11 cellular contexts compared by ENCODE assay signal in the genomic region with DNA sequence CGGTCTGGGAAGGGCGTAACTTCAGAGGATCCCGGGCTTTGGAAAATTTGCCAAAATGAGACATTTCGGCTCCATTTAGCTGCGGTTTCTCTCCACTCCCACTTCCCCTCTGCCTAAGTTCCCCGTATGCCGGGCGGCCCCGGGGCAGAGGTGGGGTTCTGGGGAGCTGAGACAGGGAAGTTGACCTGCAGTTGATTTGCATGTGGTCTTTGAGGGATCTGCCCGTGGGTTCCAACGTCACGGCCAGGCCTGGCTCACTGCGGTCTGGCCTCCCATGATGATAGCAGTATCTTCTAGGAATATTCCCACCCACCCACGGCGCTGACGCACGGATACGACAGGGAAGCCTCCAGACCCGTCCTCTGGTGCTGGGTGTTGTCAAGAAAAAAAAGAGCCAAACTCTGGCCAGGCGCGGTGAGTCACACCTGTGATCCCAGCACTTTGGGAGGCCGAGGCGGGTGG. TPM values are rescaled to one million over a fixed set of nuclear protein-coding genes. Genes with fewer than 3 reads are reported as not detected.
DNase-seq lines count a peak whose midpoint lies in the region; FAIRE-seq and TF ChIP-seq lines count a peak whose summit lies in the region.
"Had no signal": no experiment of that assay in that cellular context is flagged by ENCODE, and none has a peak within 500 bp of the region (broad histone marks: within the 10 kb centered on the region; RNA-seq: fewer than 3 reads in every experiment).

No MANE protein-coding gene starts in this region.

- H3K79me2 ChIP-seq in osteoblast (ENCODE audit: insufficient read depth, low read length), result no peaks in the 10 kb centered on the region

- TF ChIP-seq CTCF in Peyer's patch (IDR thresholded peaks at IDR 0.05) (no peak), kidney (IDR thresholded peaks at IDR 0.05; ENCODE audit: borderline replicate concordance, extremely low read depth, insufficient read depth) (no peak), osteoblast (IDR thresholded peaks at IDR 0.05; ENCODE audit: extremely low read depth, low read depth, low read length) (no peak)

- H3K27ac ChIP-seq in Peyer's patch (no peak overlapping the region), kidney (ENCODE audit: low read depth in 2 of 2, low read length in 2 of 2) (no peak overlapping the region), osteoblast (ENCODE audit: low read depth, low read length) (no peak overlapping the region)

- H3K4me1 ChIP-seq in Peyer's patch (no peaks in the 10 kb centered on the region), kidney (ENCODE audit: control insufficient read depth in 1 of 2, insufficient read depth in 1 of 2, low read depth in 1 of 2, low read length in 2 of 2) (no peaks in the 10 kb centered on the region), osteoblast (ENCODE audit: insufficient read depth, low read length) (no peaks in the 10 kb centered on the region)

- H3K27me3 ChIP-seq in Peyer's patch, result no peaks in the 10 kb centered on the region
- no peaks in the 10 kb centered on the region for H3K27me3 ChIP-seq in osteoblast (ENCODE audit: insufficient read depth, low read length)

- H2AFZ ChIP-seq in osteoblast (ENCODE audit: low read length), result no peak overlapping the region

- H3K9ac ChIP-seq in kidney (ENCODE audit: low read length in 2 of 2), result no peak overlapping the region

- H3K9me3 ChIP-seq in Peyer's patch (no peaks in the 10 kb centered on the region), kidney (ENCODE audit: control insufficient read depth in 1 of 2, low read length in 2 of 2) (no peaks in the 10 kb centered on the region), osteoblast (ENCODE audit: low read depth, low read length) (no peaks in the 10 kb centered on the region)

- H3K4me2 ChIP-seq in osteoblast (ENCODE audit: insufficient read depth, low read length), result no peak overlapping the region

- H3K36me3 ChIP-seq in Peyer's patch, result no peaks in the 10 kb centered on the region
- H3K36me3 ChIP-seq in kidney (ENCODE audit: control insufficient read depth in 1 of 2, insufficient read depth in 2 of 2, low read length in 2 of 2), result no peaks in the 10 kb centered on the region
- H3K36me3 ChIP-seq in osteoblast (ENCODE audit: insufficient read depth, low read length), result no peaks in the 10 kb centered on the region

- no peak for FAIRE-seq in kidney (lab: Jason Lieb, UNC)

- H3K4me3 ChIP-seq in Peyer's patch (no peak overlapping the region), kidney (ENCODE audit: low read length in 2 of 2) (no peak overlapping the region), osteoblast (ENCODE audit: insufficient read depth, low read length) (no peak overlapping the region)

- H4K20me1 ChIP-seq in osteoblast (ENCODE audit: insufficient read depth, low read length), result no peaks in the 10 kb centered on the region

- TF ChIP-seq POLR2A in Peyer's patch (IDR thresholded peaks at IDR 0.05), result no peak

- intact Hi-C loops in kidney (cut with DNase I), result no loop called here

- peak; percentile 13 for DNase-seq in stimulated activated naive CD4-positive, alpha-beta T cell treated with Interleukin-2 at 50 U/mL for 16 hours (lab: John Stamatoyannopoulos, UW)
- DNase-seq in stimulated activated naive CD4-positive, alpha-beta T cell (lab: John Stamatoyannopoulos, UW), result no peak
- DNase-seq in Peyer's patch, result peak in 2 of 3 donors; percentile 51 to 77
- DNase-seq in kidney, result peak; percentile 82
- no peak for DNase-seq in HuH-7 (ENCODE audit: low spot score)
- no peak for DNase-seq in osteoblast (ENCODE audit: insufficient read length, low spot score, missing footprints)
- DNase-seq in NCI-H2081 treated with DMSO at 0.1 percent for 48 hours (lab: John Stamatoyannopoulos, UW), result no peak
- DNase-seq in activated gamma-delta T cell treated with Interleukin-2 at 50 U/mL for 16 hours, result no peak
- DNase-seq: DND-41, NCI-H1092 had no signal

RNA-seq across cellular contexts. Expression of gene CRLF2, which starts 27.3 kb away (rescaled TPM):
- total RNA-seq in Peyer's patch, result not detected
- 1.6 TPM for total RNA-seq in kidney
- not detected for polyA plus RNA-seq in kidney (ENCODE audit: insufficient read depth, low read depth, low replicate concordance)
- 0.29 and 1.1 TPM in 2 replicates for total RNA-seq in osteoblast
- total RNA-seq: lung microvascular endothelial cell had no signal

RNA-seq across cellular contexts. Expression of gene CSF2RA, which starts 28.9 kb away (rescaled TPM):
- total RNA-seq in Peyer's patch (10 to 100 TPM in 1 of 4 donors, 1 to 10 TPM in 3; 2.5 to 16.5 (median 3.1) TPM), kidney (15.5 TPM), osteoblast (0.29 and 0.36 TPM in 2 replicates)
- 1.9 TPM for polyA plus RNA-seq in kidney (ENCODE audit: insufficient read depth, low read depth, low replicate concordance)
- total RNA-seq: lung microvascular endothelial cell had no signal

Comparison
In these comparisons a context has a peak if more than half of its experiments do, and no peak if none do; other contexts are left out.
1. DNase-seq: peak in stimulated activated naive CD4-positive, alpha-beta T cell treated with Interleukin-2 at 50 U/mL for 16 hours (single experiment), Peyer's patch (2 of 3) and kidney (single experiment); none in stimulated activated naive CD4-positive, alpha-beta T cell (0 of 6), HuH-7 (single experiment), osteoblast (single experiment), NCI-H2081 treated with DMSO at 0.1 percent for 48 hours (single experiment) and activated gamma-delta T cell treated with Interleukin-2 at 50 U/mL for 16 hours (single experiment).